8 cellular contexts compared by ENCODE assay signal in genomic region chr11:12331239-12331874, GRCh38. TPM values are rescaled to one million over a fixed set of nuclear protein-coding genes. Genes with fewer than 3 reads are reported as not detected.
DNase-seq lines count a peak whose midpoint lies in the region; ATAC-seq and TF ChIP-seq lines count a peak whose summit lies in the region.

No MANE protein-coding gene starts in this region.

- no peaks in the 10 kb centered on the region for H3K79me2 ChIP-seq in HCT116 (ENCODE audit: insufficient read depth, low read length)

- DNase-seq in AG10803 (ENCODE audit: low read depth) (peak; percentile 84), HCT116 (ENCODE audit: low read depth, low spot score) (peak; percentile 72), NCI-H446 (lab: John Stamatoyannopoulos, UW) (peak; percentile 95 to 96), left lobe of liver (ENCODE audit: low spot score) (peak; percentile 79)
- DNase-seq in activated CD4-positive, alpha-beta T cell treated with anti-CD3 and anti-CD28 coated beads for 24 hours (ENCODE audit: low read depth in 2 of 2): peak; percentile 47 to 58
- DNase-seq in stimulated activated CD4-positive, alpha-beta T cell treated with anti-CD3 and anti-CD28 coated beads, Interleukin-4, amount 100 ng/mL, for 24 hours: peak; percentile 71

- H3K9me2 ChIP-seq in HCT116 (ENCODE audit: insufficient read depth): no peaks in the 10 kb centered on the region

- POLR2A ChIA-PET in HCT116 (lab: Charles Lee): interaction anchor here (1.2 kb wide), 1 partner anchor 43 kb away, joined by 5 read pairs; no protein-coding TSS in a partner anchor

- H3K27ac ChIP-seq in HCT116 (ENCODE audit: low read depth, low read length) (no peak overlapping the region), cingulate gyrus (ENCODE audit: low read depth, low read length) (peak overlapping the region; percentile 39)

- RAD21 ChIA-PET in HCT116 (lab: Charles Lee; ENCODE audit: low non-redundant PET in 1 of 2, low total read pairs in 2 of 2, uncharacterized antibody in 2 of 2, unreplicated experiment in 2 of 2): interaction anchor here (0.8 to 1.9 kb wide), 12 partner anchors 15 to 633 kb away, joined by 3 to 6 read pairs (median 4); no protein-coding TSS in a partner anchor

- ATAC-seq in HCT116: peak; percentile 91
- peak; percentile 99 for ATAC-seq in left lobe of liver
- ATAC-seq in GM19328 (IDR thresholded peaks at IDR 0.05; ENCODE audit: unreplicated experiment): no peak

- no TSS peak for BruUV-seq in HCT116 (replicated peaks; lab: Mats Ljungman, UMichigan)

- TF ChIP-seq CTCF in AG10803 (conservative IDR thresholded peaks at IDR 0.05; ENCODE audit: low read length) (peak; percentile 82), HCT116 (IDR thresholded peaks at IDR 0.05 in 2 of 3, conservative IDR thresholded peaks at IDR 0.05 in 1 of 3; ENCODE audit: borderline replicate concordance in 1 of 3, insufficient read depth in 1 of 3, low read depth in 2 of 3, low read length in 2 of 3) (peak; percentile 67 to 84 (median 80))

- TF ChIP-seq RAD21 in HCT116 (IDR thresholded peaks at IDR 0.05; ENCODE audit: low read depth): peak; percentile 94

- no peak overlapping the region for H3K9ac ChIP-seq in HCT116 (ENCODE audit: low read length)

- TF ChIP-seq POLR2A in HCT116 (IDR thresholded peaks at IDR 0.05; ENCODE audit: borderline replicate concordance, extremely low read depth, insufficient read depth, insufficient read length): no peak

- CTCF ChIA-PET in HCT116 (lab: Charles Lee): interaction anchor here (0.6 to 2.8 kb wide), 33 partner anchors 9 to 879 kb away, joined by 3 to 47 read pairs (median 4); partner anchors contain the start of gene PARVA

- peaks cover 0 to 2% of the 10 kb centered on the region in 2 experiments; a peak in 1 of 4 replicates for H3K4me1 ChIP-seq in HCT116 (ENCODE audit: control insufficient read depth in 1 of 2, insufficient read depth in 2 of 2, low read length in 2 of 2)

- H3K4me2 ChIP-seq in HCT116 (ENCODE audit: low read length): peak overlapping the region; percentile 25; the same call in 1 of the 2 replicates

- no peaks in the 10 kb centered on the region for H3K9me3 ChIP-seq in HCT116 (ENCODE audit: control insufficient read depth in 1 of 2, insufficient read depth in 1 of 2, low read depth in 1 of 2, low read length in 2 of 2)

- H4K20me1 ChIP-seq in HCT116 (ENCODE audit: insufficient read depth): no peaks in the 10 kb centered on the region

- no peak overlapping the region for H2AFZ ChIP-seq in HCT116 (ENCODE audit: low read depth, low read length, poor library complexity, severe bottlenecking)

- intact Hi-C loops in HCT116 (cut with micrococcal nuclease): loop anchor here (1.0 to 10.0 kb wide), 5 partner anchors 79 to 823 kb away; no protein-coding TSS in a partner anchor

- no peaks in the 10 kb centered on the region for H3K27me3 ChIP-seq in HCT116 (ENCODE audit: insufficient read depth, low read length)

- no peaks in the 10 kb centered on the region for H3K36me3 ChIP-seq in HCT116 (ENCODE audit: control insufficient read depth in 1 of 2, insufficient read depth in 2 of 2, low read length in 2 of 2)

- no peak overlapping the region for H3K4me3 ChIP-seq in AG10803 (ENCODE audit: low read length)
- no peak overlapping the region for H3K4me3 ChIP-seq in HCT116 (replicated peaks in 1 of 2; ENCODE audit: low read depth in 1 of 2, low read length in 2 of 2)

TF ChIP-seq in HCT116, 20 proteins besides CTCF, POLR2A, EP300 and RAD21:
- TF ChIP-seq SP1 (IDR thresholded peaks at IDR 0.05; ENCODE audit: low read depth) (no peak), YY1 (IDR thresholded peaks at IDR 0.05; ENCODE audit: extremely low read depth, insufficient replicate concordance, low read depth, low read length) (no peak), EGR1 (IDR thresholded peaks at IDR 0.05; ENCODE audit: low read depth) (no peak), ELF1 (IDR thresholded peaks at IDR 0.05; ENCODE audit: borderline replicate concordance, low read depth) (no peak), ZFX (IDR thresholded peaks at IDR 0.05) (no peak), SRF (IDR thresholded peaks at IDR 0.05; ENCODE audit: low read depth) (peak; percentile 65; the same call in 1 of the 2 replicates), EZH2phosphoT487 (IDR thresholded peaks at IDR 0.05; ENCODE audit: borderline replicate concordance) (no peak)
TF ChIP-seq in HCT116: peak in this region for 1.

RNA-seq across cellular contexts. Expression of gene PARVA, which starts 46.0 kb away (rescaled TPM):
- total RNA-seq in HCT116 (2021; ENCODE audit: unreplicated experiment) (18.4 TPM), left lobe of liver (22.4 TPM)
- 9.7 and 12.0 TPM in 2 replicates for polyA plus RNA-seq in HCT116 (2012)
